16 cellular contexts compared by ENCODE assay signal in genomic region chr4:102536768-102537167, GRCh38.
"Had no signal": no experiment of that assay in that cellular context is flagged by ENCODE, and none has a peak within 500 bp of the region (broad histone marks: within the 10 kb centered on the region; RNA-seq: fewer than 3 reads in every experiment).

No MANE protein-coding gene starts in this region.

- DNase-seq: activated CD4-positive, alpha-beta T cell treated with anti-CD3 and anti-CD28 coated beads for 36 hours; activated CD8-positive, alpha-beta memory T cell treated with anti-CD3 and anti-CD28 coated beads, Interleukin-2, amount 50 U/mL, for 48 hours; endodermal cell; kidney glomerular epithelial cell; occipital lobe; right cardiac atrium; spleen; stimulated activated CD4-positive, alpha-beta T cell treated with anti-CD3 and anti-CD28 coated beads, Interleukin-1b, Interleukin-23, amount 100 ng/mL, for 48 hours; T-helper 1 cell; thyroid gland; WERI-Rb-1 had no signal

- H3K9me3 Mint-ChIP-seq: activated T-helper 1 cell treated with anti-CD3 and anti-CD28 coated beads, Interleukin-12 subunit alpha, Interleukin-12 subunit beta, Interleukin-2, Interleukin-4 antibody, amounts not matched to agents 30 ng/mL and 10 ng/mL and 1 ng/mL, durations not matched to agents 14 hours and 24 hours and 36 hours; endodermal cell; nephron; stimulated activated effector memory CD8-positive, alpha-beta T cell treated with anti-CD3 and anti-CD28 coated beads, Interleukin-12 subunit alpha, Interleukin-12 subunit beta, amount 100 ng/mL, for 72 hours had no signal

- H3K27me3 Mint-ChIP-seq: activated CD4-positive, alpha-beta T cell treated with anti-CD3 and anti-CD28 coated beads for 36 hours had no signal

- FAIRE-seq: astrocyte had no signal

- H3K27ac Mint-ChIP-seq: activated CD4-positive, alpha-beta T cell treated with anti-CD3 and anti-CD28 coated beads for 36 hours; activated T-helper 1 cell treated with anti-CD3 and anti-CD28 coated beads, Interleukin-12 subunit alpha, Interleukin-12 subunit beta, Interleukin-2, Interleukin-4 antibody, amounts not matched to agents 30 ng/mL and 10 ng/mL and 1 ng/mL, durations not matched to agents 14 hours and 24 hours and 36 hours; endodermal cell; nephron; stimulated activated effector memory CD8-positive, alpha-beta T cell treated with anti-CD3 and anti-CD28 coated beads, Interleukin-12 subunit alpha, Interleukin-12 subunit beta, amount 100 ng/mL, for 72 hours had no signal

- H3K4me3 Mint-ChIP-seq: activated CD4-positive, alpha-beta T cell treated with anti-CD3 and anti-CD28 coated beads for 36 hours; activated T-helper 1 cell treated with anti-CD3 and anti-CD28 coated beads, Interleukin-12 subunit alpha, Interleukin-12 subunit beta, Interleukin-2, Interleukin-4 antibody, amounts not matched to agents 30 ng/mL and 10 ng/mL and 1 ng/mL, durations not matched to agents 14 hours and 24 hours and 36 hours; endodermal cell; nephron; stimulated activated effector memory CD8-positive, alpha-beta T cell treated with anti-CD3 and anti-CD28 coated beads, Interleukin-12 subunit alpha, Interleukin-12 subunit beta, amount 100 ng/mL, for 72 hours had no signal

- ATAC-seq: activated CD4-positive, alpha-beta T cell treated with anti-CD3 and anti-CD28 coated beads for 36 hours; right cardiac atrium; SK-N-SH treated with all-trans-retinoic acid at 6 μM for 48 hours; stimulated activated effector memory CD8-positive, alpha-beta T cell treated with anti-CD3 and anti-CD28 coated beads, Interleukin-12 subunit alpha, Interleukin-12 subunit beta, amount 100 ng/mL, for 72 hours had no signal
